In the genomic region with DNA sequence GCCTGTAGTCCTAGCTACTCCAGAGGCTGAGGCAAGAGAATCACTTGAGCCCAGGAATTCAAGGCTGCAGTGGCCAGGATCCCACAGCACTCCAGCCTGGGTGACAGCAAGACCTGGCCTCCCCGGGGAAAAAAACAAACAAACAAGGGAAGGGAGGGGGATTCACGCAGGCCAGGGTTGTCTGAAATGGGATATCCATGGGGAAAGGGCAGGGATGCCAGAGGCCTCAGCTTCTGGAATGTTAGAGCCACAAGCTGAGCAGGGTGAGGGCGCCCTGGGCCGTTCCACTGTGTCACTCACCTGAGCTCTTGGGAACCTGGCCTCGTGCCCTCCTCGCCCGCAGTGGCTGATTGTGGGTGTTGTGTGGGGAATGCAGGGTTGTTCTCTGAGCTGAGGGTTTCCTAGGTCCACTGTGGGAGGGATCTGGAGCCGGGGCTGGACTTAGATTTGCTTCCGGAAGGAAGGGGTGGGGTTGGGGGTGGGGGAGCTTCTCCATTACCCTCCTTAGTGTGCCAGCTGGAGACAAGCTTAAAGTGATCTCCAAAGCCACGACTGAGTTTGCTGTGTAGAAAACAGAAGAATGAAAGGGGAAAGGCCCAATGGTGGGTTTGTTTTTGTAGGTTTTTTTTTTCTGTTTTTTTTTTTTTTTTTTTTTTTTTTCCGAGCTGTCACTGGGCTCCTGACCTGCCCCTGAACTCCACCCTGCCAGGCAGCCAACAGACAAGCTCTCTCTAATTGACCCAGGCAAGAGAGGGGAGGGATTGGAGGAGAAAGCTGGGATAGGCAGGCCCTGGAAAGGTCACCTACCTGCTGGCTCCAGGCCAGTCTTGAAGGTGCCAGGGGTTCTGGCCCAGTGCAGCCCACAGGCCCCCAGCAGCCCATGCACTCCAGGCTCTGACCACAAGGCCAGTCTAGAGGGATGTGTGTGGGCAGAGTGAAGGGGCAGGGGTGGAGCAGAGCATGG, we compare ENCODE assay signal across 2 cellular contexts.
TF ChIP-seq lines count a peak whose summit lies in the region.

Gene SULT1A1 (minus strand): TSS at position 414 of the 964 bp plus-strand sequence. CDS start 1,189 bp downstream, outside the sequence.

TF ChIP-seq in SK-N-SH, 30 proteins besides CTCF, POLR2A, EP300 and RAD21 (continued from another document):
- TF ChIP-seq, protein P1, sequence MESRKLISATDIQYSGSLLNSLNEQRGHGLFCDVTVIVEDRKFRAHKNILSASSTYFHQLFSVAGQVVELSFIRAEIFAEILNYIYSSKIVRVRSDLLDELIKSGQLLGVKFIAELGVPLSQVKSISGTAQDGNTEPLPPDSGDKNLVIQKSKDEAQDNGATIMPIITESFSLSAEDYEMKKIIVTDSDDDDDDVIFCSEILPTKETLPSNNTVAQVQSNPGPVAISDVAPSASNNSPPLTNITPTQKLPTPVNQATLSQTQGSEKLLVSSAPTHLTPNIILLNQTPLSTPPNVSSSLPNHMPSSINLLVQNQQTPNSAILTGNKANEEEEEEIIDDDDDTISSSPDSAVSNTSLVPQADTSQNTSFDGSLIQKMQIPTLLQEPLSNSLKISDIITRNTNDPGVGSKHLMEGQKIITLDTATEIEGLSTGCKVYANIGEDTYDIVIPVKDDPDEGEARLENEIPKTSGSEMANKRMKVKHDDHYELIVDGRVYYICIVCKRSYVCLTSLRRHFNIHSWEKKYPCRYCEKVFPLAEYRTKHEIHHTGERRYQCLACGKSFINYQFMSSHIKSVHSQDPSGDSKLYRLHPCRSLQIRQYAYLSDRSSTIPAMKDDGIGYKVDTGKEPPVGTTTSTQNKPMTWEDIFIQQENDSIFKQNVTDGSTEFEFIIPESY (IDR thresholded peaks at IDR 0.05; ENCODE audit: borderline replicate concordance, low read depth), result no peak
- no peak for TF ChIP-seq RCOR1 (IDR thresholded peaks at IDR 0.05; ENCODE audit: low read length)
- no peak for TF ChIP-seq REST (IDR thresholded peaks at IDR 0.05; ENCODE audit: low read depth, low read length)
- TF ChIP-seq TAF1 (IDR thresholded peaks at IDR 0.05; ENCODE audit: borderline replicate concordance, low read depth, low read length), result no peak
- TF ChIP-seq TEAD4 (IDR thresholded peaks at IDR 0.05; ENCODE audit: borderline replicate concordance, insufficient read depth), result no peak
- no peak for TF ChIP-seq CHD2 (IDR thresholded peaks at IDR 0.05; ENCODE audit: low read length, partially characterized antibody)
- TF ChIP-seq IRF3 (IDR thresholded peaks at IDR 0.05; ENCODE audit: low read depth, low read length), result no peak
- no peak for TF ChIP-seq SIN3A (IDR thresholded peaks at IDR 0.05; ENCODE audit: borderline replicate concordance, low read depth, low read length)
- TF ChIP-seq USF1 (IDR thresholded peaks at IDR 0.05; ENCODE audit: borderline replicate concordance, low read depth), result no peak
- TF ChIP-seq SMC3 (IDR thresholded peaks at IDR 0.05; ENCODE audit: low read depth, low read length), result no peak
- no peak for TF ChIP-seq FOXM1 (IDR thresholded peaks at IDR 0.05; ENCODE audit: low read depth)
- no peak for TF ChIP-seq POLR2AphosphoS5 (IDR thresholded peaks at IDR 0.05; ENCODE audit: low read depth, low read length)

TF ChIP-seq in SK-N-SH treated with all-trans-retinoic acid at 6 μM for 48 hours, 23 proteins besides CTCF, POLR2A, EP300 and RAD21 (continued from another document):
- TF ChIP-seq ARNTL (CRISPR knock-in tag; IDR thresholded peaks at IDR 0.05; ENCODE audit: borderline replicate concordance, low read depth) (no peak), ISL1 (CRISPR knock-in tag; IDR thresholded peaks at IDR 0.05) (no peak), TCF4 (CRISPR knock-in tag; IDR thresholded peaks at IDR 0.05; ENCODE audit: borderline replicate concordance) (no peak), ZFP3 (CRISPR knock-in tag; IDR thresholded peaks at IDR 0.05) (no peak), TOX (CRISPR knock-in tag; IDR thresholded peaks at IDR 0.05; ENCODE audit: borderline replicate concordance) (no peak), BACH2 (CRISPR knock-in tag; IDR thresholded peaks at IDR 0.05; ENCODE audit: borderline replicate concordance) (no peak), ZNF70 (CRISPR knock-in tag; IDR thresholded peaks at IDR 0.05) (no peak), ZFP30 (CRISPR knock-in tag; IDR thresholded peaks at IDR 0.05) (no peak), CSRNP3 (CRISPR knock-in tag; IDR thresholded peaks at IDR 0.05) (no peak), PPARA (CRISPR knock-in tag; IDR thresholded peaks at IDR 0.05; ENCODE audit: borderline replicate concordance) (no peak)
- TF ChIP-seq, protein P2, sequence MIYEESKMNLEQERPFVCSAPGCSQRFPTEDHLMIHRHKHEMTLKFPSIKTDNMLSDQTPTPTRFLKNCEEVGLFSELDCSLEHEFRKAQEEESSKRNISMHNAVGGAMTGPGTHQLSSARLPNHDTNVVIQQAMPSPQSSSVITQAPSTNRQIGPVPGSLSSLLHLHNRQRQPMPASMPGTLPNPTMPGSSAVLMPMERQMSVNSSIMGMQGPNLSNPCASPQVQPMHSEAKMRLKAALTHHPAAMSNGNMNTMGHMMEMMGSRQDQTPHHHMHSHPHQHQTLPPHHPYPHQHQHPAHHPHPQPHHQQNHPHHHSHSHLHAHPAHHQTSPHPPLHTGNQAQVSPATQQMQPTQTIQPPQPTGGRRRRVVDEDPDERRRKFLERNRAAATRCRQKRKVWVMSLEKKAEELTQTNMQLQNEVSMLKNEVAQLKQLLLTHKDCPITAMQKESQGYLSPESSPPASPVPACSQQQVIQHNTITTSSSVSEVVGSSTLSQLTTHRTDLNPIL (CRISPR knock-in tag; IDR thresholded peaks at IDR 0.05; ENCODE audit: low read depth), result no peak
